1 cellular context compared by ENCODE assay signal in genomic region chr6:32937230-32937633, GRCh38.
TF ChIP-seq lines count a peak whose summit lies in the region.

No MANE protein-coding gene starts in this region.

TF ChIP-seq in SK-N-SH, 30 proteins besides CTCF, POLR2A, EP300 and RAD21:
- TF ChIP-seq FOXM1 (IDR thresholded peaks at IDR 0.05; ENCODE audit: low read depth) = no peak
- no peak for TF ChIP-seq ELF1 (IDR thresholded peaks at IDR 0.05)
- TF ChIP-seq FOSL2 (IDR thresholded peaks at IDR 0.05; ENCODE audit: borderline replicate concordance, low read depth) = no peak
- TF ChIP-seq IRF3 (IDR thresholded peaks at IDR 0.05; ENCODE audit: low read depth, low read length) = no peak
- TF ChIP-seq GABPA (IDR thresholded peaks at IDR 0.05; ENCODE audit: low read depth) = no peak
- no peak for TF ChIP-seq SMC3 (IDR thresholded peaks at IDR 0.05; ENCODE audit: low read depth, low read length)
- no peak for TF ChIP-seq JUND (IDR thresholded peaks at IDR 0.05)
- no peak for TF ChIP-seq SIN3A (IDR thresholded peaks at IDR 0.05; ENCODE audit: borderline replicate concordance, low read depth, low read length)
- TF ChIP-seq RFX5 (IDR thresholded peaks at IDR 0.05; ENCODE audit: low read length) = no peak
- TF ChIP-seq RXRA (IDR thresholded peaks at IDR 0.05; ENCODE audit: borderline replicate concordance, low read depth) = no peak
- TF ChIP-seq ZBTB33 (IDR thresholded peaks at IDR 0.05; ENCODE audit: borderline replicate concordance, low read depth) = no peak
- no peak for TF ChIP-seq EZH2phosphoT487 (IDR thresholded peaks at IDR 0.05; ENCODE audit: borderline replicate concordance, low read depth)
